Comparison of ENCODE assay signal across 19 cellular contexts in the genomic region with DNA sequence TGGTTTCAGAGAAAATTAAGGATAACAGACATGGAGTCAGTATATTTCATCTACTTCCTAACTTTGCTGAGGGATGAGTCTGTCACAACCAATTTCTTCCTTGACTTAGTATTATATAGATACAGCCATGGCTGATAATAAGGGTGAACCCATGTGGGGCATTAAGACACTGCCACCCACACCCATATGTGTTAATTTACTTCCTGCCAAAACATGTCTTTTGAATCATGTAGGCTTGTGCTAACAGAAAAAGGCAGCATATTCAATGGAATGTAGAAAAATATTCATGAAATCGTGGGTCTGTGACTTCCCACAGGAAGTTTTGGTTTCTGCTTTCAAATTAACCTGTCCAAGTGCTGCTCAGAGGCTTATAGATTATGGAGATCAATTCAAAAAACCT.
DNase-seq lines count a peak whose midpoint lies in the region; ATAC-seq, FAIRE-seq and TF ChIP-seq lines count a peak whose summit lies in the region.
"Had no signal": no experiment of that assay in that cellular context is flagged by ENCODE, and none has a peak within 500 bp of the region (broad histone marks: within the 10 kb centered on the region; RNA-seq: fewer than 3 reads in every experiment).

No MANE protein-coding gene starts in this region.

- H3K9me3 ChIP-seq in PC-3 (ENCODE audit: low read length) (no peaks in the 10 kb centered on the region), mammary epithelial cell (replicated peaks; ENCODE audit: insufficient read depth, low read length) (no peaks in the 10 kb centered on the region), small intestine (ENCODE audit: control insufficient read depth, low read depth) (no peaks in the 10 kb centered on the region)

- no peak for FAIRE-seq in small intestine (lab: Jason Lieb, UNC)
- FAIRE-seq: A204.1, D721Med, G401.6, GM12891 had no signal

- H3K4me3 ChIP-seq in PC-3 (ENCODE audit: low read length) = no peak overlapping the region
- H3K4me3 ChIP-seq in mammary epithelial cell (replicated peaks in 1 of 3; ENCODE audit: insufficient read depth in 1 of 3, low read depth in 2 of 3, low read length in 3 of 3) = no peak overlapping the region
- H3K4me3 ChIP-seq in small intestine (ENCODE audit: low read depth in 1 of 2, low read length in 2 of 2) = no peak overlapping the region
- H3K4me3 ChIP-seq: GM23338 had no signal

- CTCF ChIA-PET in PC-3 (lab: Charles Lee) (no interaction called here), mammary epithelial cell (lab: Charles Lee; ENCODE audit: low non-redundant PET) (no interaction called here)
- CTCF ChIA-PET in activated CD4-positive, alpha-beta T cell treated with anti-CD3 and anti-CD28 coated beads for 36 hours (lab: Charles Lee) = no interaction called here

- no peak for DNase-seq in PC-3
- DNase-seq in mammary epithelial cell = peak; percentile 52
- DNase-seq in foreskin keratinocyte = peak; percentile 56 to 75
- DNase-seq in small intestine = no peak
- DNase-seq in ureter (ENCODE audit: low spot score) = no peak
- no peak for DNase-seq in activated CD4-positive, alpha-beta T cell treated with anti-CD3 and anti-CD28 coated beads for 36 hours
- DNase-seq in AG08395 (ENCODE audit: low spot score) = no peak
- DNase-seq: CD8-positive, alpha-beta T cell; COR-L47; DMS153; DMS79 treated with DMSO at 0.1 percent for 48 hours; EL; H9 had no signal

- dilution Hi-C loops in mammary epithelial cell (cut with HindIII; ENCODE audit: low sequenced_read_pairs) = no loop called here

- ATAC-seq in PC-3 (no peak), foreskin keratinocyte (peak; percentile 65)
- no peak for ATAC-seq in activated CD4-positive, alpha-beta T cell treated with anti-CD3 and anti-CD28 coated beads for 36 hours
- ATAC-seq: CD8-positive, alpha-beta T cell; GM23338 had no signal

- H3K9ac ChIP-seq in PC-3 (ENCODE audit: low read length) (no peak overlapping the region), mammary epithelial cell (ENCODE audit: insufficient read depth, low read length) (no peak overlapping the region)

- no TSS peak for BruUV-seq in PC-3 (replicated peaks; lab: Mats Ljungman, UMichigan)
- BruUV-seq in mammary epithelial cell (replicated peaks; lab: Mats Ljungman, UMichigan) = no TSS peak

- POLR2A ChIA-PET in PC-3 (lab: Charles Lee; ENCODE audit: unreplicated experiment) = no interaction called here
- POLR2A ChIA-PET in activated CD4-positive, alpha-beta T cell treated with anti-CD3 and anti-CD28 coated beads for 36 hours (lab: Charles Lee) = no interaction called here

- H3K4me3 Mint-ChIP-seq in activated CD4-positive, alpha-beta T cell treated with anti-CD3 and anti-CD28 coated beads for 36 hours = no peak overlapping the region
- H3K4me3 Mint-ChIP-seq: CD14-positive monocyte; CD8-positive, alpha-beta T cell; GM23338; H9 had no signal

- in situ Hi-C loops in mammary epithelial cell (cut with MboI; ENCODE audit: low sequenced_read_pairs in 2 of 2) = no loop called here

- no peak overlapping the region for H3K27ac ChIP-seq in PC-3 (ENCODE audit: low read length)
- peak overlapping the region; percentile 63 for H3K27ac ChIP-seq in mammary epithelial cell (ENCODE audit: insufficient read depth, low read depth, low read length)
- H3K27ac ChIP-seq in foreskin keratinocyte = peak overlapping the region; percentile 33
- H3K27ac ChIP-seq in small intestine (ENCODE audit: low read depth in 1 of 2, low read length in 1 of 2) = no peak overlapping the region

- H3K4me2 ChIP-seq in PC-3 (ENCODE audit: low read length) = no peak overlapping the region
- H3K4me2 ChIP-seq in mammary epithelial cell (ENCODE audit: insufficient read depth, low read depth, low read length) = peak overlapping the region; percentile 43
- H3K4me2 ChIP-seq: GM23338 had no signal

- H3K36me3 ChIP-seq in PC-3 (ENCODE audit: low read depth, low read length) (no peaks in the 10 kb centered on the region), mammary epithelial cell (ENCODE audit: insufficient read depth, low read length) (no peaks in the 10 kb centered on the region), small intestine (ENCODE audit: control insufficient read depth in 2 of 2, insufficient read depth in 2 of 2, low read length in 2 of 2) (no peaks in the 10 kb centered on the region)

- intact Hi-C loops in PC-3 (cut with micrococcal nuclease) = no loop called here
- intact Hi-C loops in mammary epithelial cell (cut with micrococcal nuclease) = loop anchor here (5.0 to 10.0 kb wide), 2 partner anchors 68 to 1146 kb away; no protein-coding TSS in a partner anchor
- intact Hi-C loops in activated CD4-positive, alpha-beta T cell treated with anti-CD3 and anti-CD28 coated beads for 36 hours (cut with DNase I, micrococcal nuclease) = no loop called here

- 0% methylated on average over 1 of the region's 1 CpG for WGBS in mammary epithelial cell (ENCODE audit: low coverage, missing lambda C conversion rate)
- WGBS in small intestine, 3 donors = 21 to 44% (median 35%) methylated on average over 1 of the region's 1 CpG

- H3K27me3 Mint-ChIP-seq in activated CD4-positive, alpha-beta T cell treated with anti-CD3 and anti-CD28 coated beads for 36 hours = peaks cover 2% of the 10 kb centered on the region

- H3K79me2 ChIP-seq in PC-3 (ENCODE audit: low read length) (no peaks in the 10 kb centered on the region), mammary epithelial cell (ENCODE audit: insufficient read depth, low read length) (no peaks in the 10 kb centered on the region)

- H3K27ac Mint-ChIP-seq in activated CD4-positive, alpha-beta T cell treated with anti-CD3 and anti-CD28 coated beads for 36 hours = no peak overlapping the region
- H3K27ac Mint-ChIP-seq: CD14-positive monocyte; CD8-positive, alpha-beta T cell; GM23338; H9 had no signal

- TF ChIP-seq CTCF in PC-3 (conservative IDR thresholded peaks at IDR 0.05; ENCODE audit: low read depth, low read length) (no peak), mammary epithelial cell (conservative IDR thresholded peaks at IDR 0.05 in 1 of 2, IDR thresholded peaks at IDR 0.05 in 1 of 2; ENCODE audit: extremely low read depth in 1 of 2, insufficient read depth in 1 of 2, low read depth in 1 of 2, low read length in 2 of 2) (no peak), foreskin keratinocyte (conservative IDR thresholded peaks at IDR 0.05) (peak; percentile 1)

- no peaks in the 10 kb centered on the region for H3K9me3 Mint-ChIP-seq in activated CD4-positive, alpha-beta T cell treated with anti-CD3 and anti-CD28 coated beads for 36 hours (ENCODE audit: low read depth)
- H3K9me3 Mint-ChIP-seq: CD8-positive, alpha-beta T cell; GM23338; H9 had no signal

- no peaks in the 10 kb centered on the region for H3K4me1 Mint-ChIP-seq in activated CD4-positive, alpha-beta T cell treated with anti-CD3 and anti-CD28 coated beads for 36 hours
- H3K4me1 Mint-ChIP-seq: CD14-positive monocyte, GM23338, H9 had no signal

- no peaks in the 10 kb centered on the region for H3F3A ChIP-seq in PC-3 (ENCODE audit: low read length, unreplicated experiment)

- H2AFZ ChIP-seq in PC-3 (ENCODE audit: low read length) (peak overlapping the region; percentile 22; the same call in 1 of the 2 replicates), mammary epithelial cell (ENCODE audit: low read depth, low read length) (peak overlapping the region; percentile 60)
- H2AFZ ChIP-seq: GM23338 had no signal

- no peaks in the 10 kb centered on the region for H3K9me2 ChIP-seq in PC-3 (replicated peaks; ENCODE audit: low read length)

- no peaks in the 10 kb centered on the region for H3K27me3 ChIP-seq in PC-3 (ENCODE audit: low read length)
- no peaks in the 10 kb centered on the region for H3K27me3 ChIP-seq in mammary epithelial cell (ENCODE audit: insufficient read depth, low read length)
- H3K27me3 ChIP-seq in foreskin keratinocyte = no peaks in the 10 kb centered on the region
- H3K27me3 ChIP-seq in small intestine (ENCODE audit: control insufficient read depth in 2 of 2, insufficient read depth in 2 of 2, low read length in 2 of 2) = no peaks in the 10 kb centered on the region

- H3K36me3 Mint-ChIP-seq in activated CD4-positive, alpha-beta T cell treated with anti-CD3 and anti-CD28 coated beads for 36 hours (ENCODE audit: low read depth) = no peaks in the 10 kb centered on the region
- H3K36me3 Mint-ChIP-seq: CD14-positive monocyte; CD8-positive, alpha-beta T cell had no signal

- H3K4me1 ChIP-seq in PC-3 (ENCODE audit: insufficient read depth, low read length) (peaks cover 1% of the 10 kb centered on the region; the same call in 1 of the 2 replicates), mammary epithelial cell (ENCODE audit: insufficient read depth, low read length) (peaks cover 13% of the 10 kb centered on the region), foreskin keratinocyte (peaks cover 15% of the 10 kb centered on the region), small intestine (ENCODE audit: control insufficient read depth in 2 of 2, insufficient read depth in 1 of 2, low read depth in 1 of 2, low read length in 1 of 2) (no peaks in the 10 kb centered on the region)

- no peaks in the 10 kb centered on the region for H4K20me1 ChIP-seq in PC-3 (ENCODE audit: low read length)
- no peaks in the 10 kb centered on the region for H4K20me1 ChIP-seq in mammary epithelial cell (ENCODE audit: insufficient read depth, low read length)

Comparison
In these comparisons a context has a peak if more than half of its experiments do, and no peak if none do; other contexts are left out.
1. DNase-seq: peak in mammary epithelial cell (single experiment) and foreskin keratinocyte (2 of 2); none in PC-3 (single experiment), small intestine (single experiment), ureter (single experiment), activated CD4-positive, alpha-beta T cell treated with anti-CD3 and anti-CD28 coated beads for 36 hours (single experiment) and AG08395 (single experiment).
2. H3K27ac ChIP-seq: peak in mammary epithelial cell (single experiment) and foreskin keratinocyte (single experiment); none in PC-3 (single experiment) and small intestine (0 of 2).